ENCODE assay signal across 14 cellular contexts in genomic region chr7:139735912-139736595, GRCh38. TPM values are rescaled to one million over a fixed set of nuclear protein-coding genes. Genes with fewer than 3 reads are reported as not detected.
A peak's percentile ranks its signal among the peaks of the same experiment; 100 is the strongest.
DNase-seq lines count a peak whose midpoint lies in the region; ATAC-seq and TF ChIP-seq lines count a peak whose summit lies in the region.
"Had no signal": no experiment of that assay in that cellular context is flagged by ENCODE, and none has a peak within 500 bp of the region (broad histone marks: within the 10 kb centered on the region; RNA-seq: fewer than 3 reads in every experiment).

No MANE protein-coding gene starts in this region.

- H3K4me3 Mint-ChIP-seq in activated naive CD4-positive, alpha-beta T cell treated with anti-CD3 and anti-CD28 coated beads, Interleukin-2, amount 50 U/mL, for 24 hours, result peak overlapping the region; percentile 58
- H3K4me3 Mint-ChIP-seq in activated naive CD4-positive, alpha-beta T cell treated with anti-CD3 and anti-CD28 coated beads, Interleukin-2, amount 10 ng/mL, durations not matched to agents 7 days and 5 days, result no peak overlapping the region
- no peak overlapping the region for H3K4me3 Mint-ChIP-seq in activated CD4-positive, alpha-beta memory T cell treated with anti-CD3 and anti-CD28 coated beads, Interleukin-2, amount 10 ng/mL, durations not matched to agents 7 days and 5 days

- peaks cover 68% of the 10 kb centered on the region for H3K4me1 ChIP-seq in lower lobe of right lung

- peaks cover 2% of the 10 kb centered on the region for H3K36me3 Mint-ChIP-seq in activated naive CD4-positive, alpha-beta T cell treated with anti-CD3 and anti-CD28 coated beads, Interleukin-2, amount 50 U/mL, for 24 hours
- peaks cover 10% of the 10 kb centered on the region for H3K36me3 Mint-ChIP-seq in activated naive CD4-positive, alpha-beta T cell treated with anti-CD3 and anti-CD28 coated beads, Interleukin-2, amount 10 ng/mL, durations not matched to agents 7 days and 5 days
- H3K36me3 Mint-ChIP-seq in activated CD4-positive, alpha-beta memory T cell treated with anti-CD3 and anti-CD28 coated beads, Interleukin-2, amount 10 ng/mL, durations not matched to agents 7 days and 5 days (ENCODE audit: low read depth), result peaks cover 24% of the 10 kb centered on the region

- peak overlapping the region; percentile 59 for H3K27ac Mint-ChIP-seq in activated naive CD4-positive, alpha-beta T cell treated with anti-CD3 and anti-CD28 coated beads, Interleukin-2, amount 50 U/mL, for 24 hours
- no peak overlapping the region for H3K27ac Mint-ChIP-seq in activated naive CD4-positive, alpha-beta T cell treated with anti-CD3 and anti-CD28 coated beads, Interleukin-2, amount 10 ng/mL, durations not matched to agents 7 days and 5 days
- H3K27ac Mint-ChIP-seq in activated CD4-positive, alpha-beta memory T cell treated with anti-CD3 and anti-CD28 coated beads, Interleukin-2, amount 10 ng/mL, durations not matched to agents 7 days and 5 days, result no peak overlapping the region

- H3K27me3 Mint-ChIP-seq in activated naive CD4-positive, alpha-beta T cell treated with anti-CD3 and anti-CD28 coated beads, Interleukin-2, amount 50 U/mL, for 24 hours, result no peaks in the 10 kb centered on the region
- no peaks in the 10 kb centered on the region for H3K27me3 Mint-ChIP-seq in activated naive CD4-positive, alpha-beta T cell treated with anti-CD3 and anti-CD28 coated beads, Interleukin-2, amount 10 ng/mL, durations not matched to agents 7 days and 5 days
- no peaks in the 10 kb centered on the region for H3K27me3 Mint-ChIP-seq in activated CD4-positive, alpha-beta memory T cell treated with anti-CD3 and anti-CD28 coated beads, Interleukin-2, amount 10 ng/mL, durations not matched to agents 7 days and 5 days

- TF ChIP-seq CTCF in RWPE1 (conservative IDR thresholded peaks at IDR 0.05; ENCODE audit: low read depth) (no peak), lower lobe of right lung (IDR thresholded peaks at IDR 0.05) (no peak)

- H3K9me3 ChIP-seq in lower lobe of right lung, result no peaks in the 10 kb centered on the region

- CTCF ChIA-PET in activated naive CD4-positive, alpha-beta T cell treated with anti-CD3 and anti-CD28 coated beads, Interleukin-2, amount 10 ng/mL, durations not matched to agents 7 days and 5 days (lab: Charles Lee), result no interaction called here
- CTCF ChIA-PET in RWPE1 (lab: Yijun Ruan, JAX), result no interaction called here
- CTCF ChIA-PET in activated CD4-positive, alpha-beta memory T cell treated with anti-CD3 and anti-CD28 coated beads, Interleukin-2, amount 10 ng/mL, durations not matched to agents 7 days and 5 days (lab: Charles Lee), result interaction anchor here (1.4 to 1.8 kb wide), 2 partner anchors 90 to 201 kb away, joined by 3 to 7 read pairs; no protein-coding TSS in a partner anchor

- POLR2A ChIA-PET in RWPE1 (lab: Yijun Ruan, JAX; ENCODE audit: low non-redundant PET), result no interaction called here
- POLR2A ChIA-PET in activated CD4-positive, alpha-beta memory T cell treated with anti-CD3 and anti-CD28 coated beads, Interleukin-2, amount 10 ng/mL, durations not matched to agents 7 days and 5 days (lab: Charles Lee), result interaction anchor here (1.4 kb wide), 1 partner anchor 42 kb away, joined by 5 read pairs; the partner anchor contains the start of gene HIPK2

- intact Hi-C loops in lower lobe of right lung (cut with DNase I), result no loop called here

- no peak for DNase-seq in activated naive CD4-positive, alpha-beta T cell treated with anti-CD3 and anti-CD28 coated beads, Interleukin-2, amount 10 ng/mL, durations not matched to agents 7 days and 5 days
- no peak for DNase-seq in RWPE1 (ENCODE audit: low spot score)
- DNase-seq in lower lobe of right lung, result no peak
- no peak for DNase-seq in DMS79 (lab: John Stamatoyannopoulos, UW)
- DNase-seq in activated CD4-positive, alpha-beta memory T cell treated with anti-CD3 and anti-CD28 coated beads, Interleukin-2, amount 10 ng/mL, durations not matched to agents 7 days and 5 days, result no peak
- DNase-seq: activated naive CD4-positive, alpha-beta T cell treated with anti-CD3 and anti-CD28 coated beads, Interleukin-2, amount 50 U/mL, for 16 hours; DMS 273 treated with DMSO at 0.1 percent for 48 hours; NCI-H2081 treated with DMSO at 0.1 percent for 48 hours; SIG-M5 had no signal

- H3K36me3 ChIP-seq in lower lobe of right lung, result no peaks in the 10 kb centered on the region

- no peaks in the 10 kb centered on the region for H3K27me3 ChIP-seq in lower lobe of right lung (ENCODE audit: low read depth)

- H3K4me1 Mint-ChIP-seq in activated naive CD4-positive, alpha-beta T cell treated with anti-CD3 and anti-CD28 coated beads, Interleukin-2, amount 50 U/mL, for 24 hours, result peaks cover 85% of the 10 kb centered on the region
- H3K4me1 Mint-ChIP-seq in activated naive CD4-positive, alpha-beta T cell treated with anti-CD3 and anti-CD28 coated beads, Interleukin-2, amount 10 ng/mL, durations not matched to agents 7 days and 5 days, result peaks cover 56% of the 10 kb centered on the region
- H3K4me1 Mint-ChIP-seq in activated CD4-positive, alpha-beta memory T cell treated with anti-CD3 and anti-CD28 coated beads, Interleukin-2, amount 10 ng/mL, durations not matched to agents 7 days and 5 days, result peaks cover 44% of the 10 kb centered on the region

- no peak for ATAC-seq in lower lobe of right lung
- ATAC-seq in GM19455 (IDR thresholded peaks at IDR 0.05; ENCODE audit: unreplicated experiment), result no peak
- ATAC-seq: left lobe of liver had no signal

- no peak overlapping the region for H3K4me3 ChIP-seq in lower lobe of right lung
- H3K4me3 ChIP-seq: skin epidermis had no signal

- peak overlapping the region; percentile 58 for H3K27ac ChIP-seq in RWPE1
- peak overlapping the region; percentile 9 for H3K27ac ChIP-seq in lower lobe of right lung
- peak overlapping the region; percentile 53 for H3K27ac ChIP-seq in temporal lobe (ENCODE audit: low read depth, low read length)

- H3K9me3 Mint-ChIP-seq in activated naive CD4-positive, alpha-beta T cell treated with anti-CD3 and anti-CD28 coated beads, Interleukin-2, amount 50 U/mL, for 24 hours, result no peaks in the 10 kb centered on the region
- no peaks in the 10 kb centered on the region for H3K9me3 Mint-ChIP-seq in activated naive CD4-positive, alpha-beta T cell treated with anti-CD3 and anti-CD28 coated beads, Interleukin-2, amount 10 ng/mL, durations not matched to agents 7 days and 5 days
- peaks cover 5% of the 10 kb centered on the region for H3K9me3 Mint-ChIP-seq in activated CD4-positive, alpha-beta memory T cell treated with anti-CD3 and anti-CD28 coated beads, Interleukin-2, amount 10 ng/mL, durations not matched to agents 7 days and 5 days

RNA-seq across cellular contexts. Expression of gene HIPK2, which starts 41.7 kb away (rescaled TPM):
- total RNA-seq in lower lobe of right lung, result 81.0 TPM
- total RNA-seq in temporal lobe, result 20.4 TPM
- 10 to 100 TPM; 24.0 to 25.2 TPM for total RNA-seq in activated CD4-positive, alpha-beta memory T cell treated with anti-CD3 and anti-CD28 coated beads, Interleukin-2, amount 10 ng/mL, durations not matched to agents 7 days and 5 days
